In genomic region chr2:239017491-239018098, GRCh38 we compare ENCODE assay signal across 31 cellular contexts.
"Had no signal": no experiment of that assay in that cellular context is flagged by ENCODE, and none has a peak within 500 bp of the region (broad histone marks: within the 10 kb centered on the region; RNA-seq: fewer than 3 reads in every experiment).

No MANE protein-coding gene starts in this region.

- H3K4me2 ChIP-seq: smooth muscle cell had no signal

- H3K4me3 ChIP-seq: colonic mucosa, esophagus muscularis mucosa, heart right ventricle, lower lobe of right lung, prostate gland, right atrium auricular region, smooth muscle cell, stomach, testis, tibial artery, upper lobe of left lung, uterus had no signal

- H3K4me1 ChIP-seq: colonic mucosa, foreskin keratinocyte, heart right ventricle, lower lobe of right lung, parathyroid adenoma, prostate gland, right atrium auricular region, stomach, tibial artery, upper lobe of left lung had no signal

- FAIRE-seq: endothelial cell of umbilical vein, islet of Langerhans had no signal

- H3K36me3 Mint-ChIP-seq: natural killer cell; stimulated activated effector memory CD8-positive, alpha-beta T cell treated with anti-CD3 and anti-CD28 coated beads, Interleukin-12 subunit alpha, Interleukin-12 subunit beta, amount 100 ng/mL, for 72 hours had no signal

- H3K27ac ChIP-seq: colonic mucosa, esophagus muscularis mucosa, foreskin keratinocyte, heart right ventricle, lower lobe of right lung, parathyroid adenoma, prostate gland, right atrium auricular region, stomach, testis, tibial artery, upper lobe of left lung, uterus had no signal

- H3K9ac ChIP-seq: parathyroid adenoma had no signal

- H3K27me3 ChIP-seq: colonic mucosa, right atrium auricular region, testis, upper lobe of left lung, uterus had no signal

- H2AFZ ChIP-seq: parathyroid adenoma had no signal

- H3K4me1 Mint-ChIP-seq: natural killer cell; stimulated activated effector memory CD8-positive, alpha-beta T cell treated with anti-CD3 and anti-CD28 coated beads, Interleukin-12 subunit alpha, Interleukin-12 subunit beta, amount 100 ng/mL, for 72 hours had no signal

- H3K27ac Mint-ChIP-seq: dendritic cell treated with granulocyte-macrophage colony-stimulating factor and Interleukin-4, amounts not matched to agents 40 ng/mL and 50 ng/mL, for 4 days; natural killer cell; stimulated activated effector memory CD8-positive, alpha-beta T cell treated with anti-CD3 and anti-CD28 coated beads, Interleukin-12 subunit alpha, Interleukin-12 subunit beta, amount 100 ng/mL, for 72 hours had no signal

- ATAC-seq: foreskin keratinocyte; heart right ventricle; left colon; left ventricle myocardium superior; lower lobe of right lung; natural killer cell; sciatic nerve; stimulated activated effector memory CD8-positive, alpha-beta T cell treated with anti-CD3 and anti-CD28 coated beads, Interleukin-12 subunit alpha, Interleukin-12 subunit beta, amount 100 ng/mL, for 72 hours had no signal

- H3K9me3 Mint-ChIP-seq: dendritic cell treated with granulocyte-macrophage colony-stimulating factor and Interleukin-4, amounts not matched to agents 40 ng/mL and 50 ng/mL, for 4 days; natural killer cell; stimulated activated effector memory CD8-positive, alpha-beta T cell treated with anti-CD3 and anti-CD28 coated beads, Interleukin-12 subunit alpha, Interleukin-12 subunit beta, amount 100 ng/mL, for 72 hours had no signal

- H3K9me3 ChIP-seq: colonic mucosa, esophagus muscularis mucosa, heart right ventricle, lower lobe of right lung, prostate gland, right atrium auricular region, stomach, testis, tibial artery, upper lobe of left lung, uterus had no signal

- DNase-seq: colonic mucosa; effector CD8-positive, alpha-beta T cell; foreskin keratinocyte; glutamatergic neuron; heart right ventricle; hippocampal formation; kidney glomerular epithelial cell; left ventricle myocardium superior; lower lobe of right lung; natural killer cell; occipital lobe; stimulated activated CD4-positive, alpha-beta T cell treated with anti-CD3 and anti-CD28 coated beads, Interleukin-12 subunit alpha, Interleukin-12 subunit beta, amount 100 ng/mL, for 4 hours; stimulated activated CD4-positive, alpha-beta T cell treated with anti-CD3 and anti-CD28 coated beads, Interleukin-1b, Interleukin-23, amount 100 ng/mL, for 48 hours; stimulated activated CD4-positive, alpha-beta T cell treated with anti-CD3 and anti-CD28 coated beads, Interleukin-4, amount 100 ng/mL, for 24 hours; stimulated activated naive CD4-positive, alpha-beta T cell treated with Interleukin-2 at 50 U/mL for 16 hours; stomach; testis; upper lobe of left lung; uterus had no signal

- H3K4me3 Mint-ChIP-seq: dendritic cell treated with granulocyte-macrophage colony-stimulating factor and Interleukin-4, amounts not matched to agents 40 ng/mL and 50 ng/mL, for 4 days; natural killer cell; stimulated activated effector memory CD8-positive, alpha-beta T cell treated with anti-CD3 and anti-CD28 coated beads, Interleukin-12 subunit alpha, Interleukin-12 subunit beta, amount 100 ng/mL, for 72 hours had no signal

- H3K36me3 ChIP-seq: colonic mucosa, esophagus muscularis mucosa, heart right ventricle, lower lobe of right lung, prostate gland, right atrium auricular region, stomach, tibial artery, upper lobe of left lung, uterus had no signal

- H3K79me2 ChIP-seq: parathyroid adenoma had no signal
